9 cellular contexts compared by ENCODE assay signal in the genomic region with DNA sequence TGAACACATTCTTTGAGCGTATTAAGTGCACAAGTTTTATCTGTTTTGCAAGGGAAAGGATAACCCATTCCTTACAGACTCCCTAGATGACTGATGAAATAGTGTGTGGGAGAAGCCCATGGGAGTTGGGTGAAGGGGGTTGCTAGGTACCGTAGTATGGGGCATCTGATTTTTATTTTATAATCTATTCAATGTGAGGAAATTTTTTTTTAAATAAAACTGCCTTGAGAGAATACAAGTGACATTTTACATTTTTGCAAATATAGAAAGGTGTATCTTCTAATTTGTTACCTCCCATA. TPM values are rescaled to one million over a fixed set of nuclear protein-coding genes. Genes with fewer than 3 reads are reported as not detected.
DNase-seq lines count a peak whose midpoint lies in the region; ATAC-seq and TF ChIP-seq lines count a peak whose summit lies in the region.
"Had no signal": no experiment of that assay in that cellular context is flagged by ENCODE, and none has a peak within 500 bp of the region (broad histone marks: within the 10 kb centered on the region; RNA-seq: fewer than 3 reads in every experiment).

No MANE protein-coding gene starts in this region.

- H3K27ac ChIP-seq in BLaER1 (no peak overlapping the region), Karpas-422 (ENCODE audit: low read length) (peak overlapping the region; percentile 49; the same call in 1 of the 2 replicates)

- H3K36me3 Mint-ChIP-seq in chondrocyte (ENCODE audit: low read depth) (peaks cover 5% of the 10 kb centered on the region), naive B cell (peaks cover 0 to 13% of the 10 kb centered on the region in 2 donors)

- H3K79me2 ChIP-seq in Karpas-422 (ENCODE audit: low read length), result peaks cover 65% of the 10 kb centered on the region

- peak overlapping the region; percentile 90; the same call in 1 of the 2 replicates for H3K9ac ChIP-seq in BLaER1
- H3K9ac ChIP-seq in Karpas-422 (ENCODE audit: low read length), result peak overlapping the region; percentile 88

- peaks cover 8% of the 10 kb centered on the region; the same call in 1 of the 2 replicates for H3K9me3 ChIP-seq in BLaER1
- no peaks in the 10 kb centered on the region for H3K9me3 ChIP-seq in Karpas-422 (ENCODE audit: low read length)

- H2AFZ ChIP-seq in Karpas-422 (ENCODE audit: low read length), result no peak overlapping the region

- H3K4me2 ChIP-seq in BLaER1 (peak overlapping the region; percentile 82), Karpas-422 (ENCODE audit: low read depth, low read length, poor library complexity, severe bottlenecking) (peak overlapping the region; percentile 94)

- H3K27me3 ChIP-seq in BLaER1 (no peaks in the 10 kb centered on the region), Karpas-422 (ENCODE audit: low read length) (no peaks in the 10 kb centered on the region)

- H3K27me3 Mint-ChIP-seq in chondrocyte (ENCODE audit: low read depth) (no peaks in the 10 kb centered on the region), naive B cell (no peaks in the 10 kb centered on the region)

- H3K4me3 ChIP-seq in BLaER1 (peak overlapping the region; percentile 92), Karpas-422 (ENCODE audit: low read length) (peak overlapping the region; percentile 90)

- H4K20me1 ChIP-seq in BLaER1 (peaks cover 63% of the 10 kb centered on the region), Karpas-422 (ENCODE audit: insufficient read depth, low read depth, low read length) (0 out of 2 replicates have a peak, but pooled peaks cover 3% of the 10 kb centered on the region)

- H3K9me2 ChIP-seq in Karpas-422 (replicated peaks; ENCODE audit: insufficient read depth, low read length), result no peaks in the 10 kb centered on the region

- peaks cover 21% of the 10 kb centered on the region; the same call in 1 of the 2 replicates for H3K36me3 ChIP-seq in BLaER1
- peaks cover 4% of the 10 kb centered on the region; the same call in 1 of the 2 replicates for H3K36me3 ChIP-seq in Karpas-422 (ENCODE audit: insufficient read depth, low read length)

- ATAC-seq in naive B cell (ENCODE audit: low read depth in 2 of 2), result no peak
- no peak for ATAC-seq in GM21360 (IDR thresholded peaks at IDR 0.05; ENCODE audit: unreplicated experiment)
- no peak for ATAC-seq in HG02642 (IDR thresholded peaks at IDR 0.05; ENCODE audit: poor library complexity, unreplicated experiment)

- H3K4me1 Mint-ChIP-seq in chondrocyte (ENCODE audit: low read depth) (peaks cover 49% of the 10 kb centered on the region), naive B cell (peaks cover 34 to 48% (median 38%) of the 10 kb centered on the region in 3 donors)

- no peak for TF ChIP-seq CTCF in chondrocyte (IDR thresholded peaks at IDR 0.05)

- H3K4me1 ChIP-seq in BLaER1, result peaks cover 37% of the 10 kb centered on the region
- peaks cover 20% of the 10 kb centered on the region for H3K4me1 ChIP-seq in Karpas-422 (ENCODE audit: low read length)

- DNase-seq in Karpas-422 (no peak), chondrocyte (ENCODE audit: low spot score) (no peak), naive B cell (no peak), SIG-M5 (lab: John Stamatoyannopoulos, UW) (no peak)
- no peak for DNase-seq in stimulated activated CD4-positive, alpha-beta T cell treated with anti-CD3 and anti-CD28 coated beads, Interleukin-2, amount 100 ng/mL, for 24 hours
- DNase-seq: NCI-H1048 had no signal

- H3K4me3 Mint-ChIP-seq in chondrocyte (ENCODE audit: unreplicated experiment) (peak overlapping the region; percentile 81), naive B cell (peak overlapping the region; percentile 47 to 98 (median 95))

- H3K27ac Mint-ChIP-seq in chondrocyte (ENCODE audit: unreplicated experiment), result peak overlapping the region; percentile 100
- H3K27ac Mint-ChIP-seq in naive B cell, result peak overlapping the region in 4 of 6 donors; percentile 98 to 99 (median 99)

- no peaks in the 10 kb centered on the region for H3K9me3 Mint-ChIP-seq in chondrocyte (ENCODE audit: low read depth)
- H3K9me3 Mint-ChIP-seq in naive B cell, result no peaks in the 10 kb centered on the region

RNA-seq across cellular contexts. Expression of a gene that starts 1.4 kb away (rescaled TPM):
- total RNA-seq in Karpas-422 (2014; rRNA removed; shearing (Covaris generic); ENCODE audit: low replicate concordance), result 46.4 and 65.7 TPM in 2 replicates
- 26.2 to 32.8 TPM (median 26.7 TPM) in 3 replicates for total RNA-seq in chondrocyte
- polyA plus RNA-seq in naive B cell (ENCODE audit: low read depth in 6 of 6), result 10 to 100 TPM in 5 of 6 donors, 1 to 10 TPM in 1; 9.2 to 25.8 (median 16.1) TPM

RNA-seq across cellular contexts. Expression of a gene that starts 15.7 kb away (rescaled TPM):
- total RNA-seq in Karpas-422 (2014; rRNA removed; shearing (Covaris generic); ENCODE audit: low replicate concordance), result 0.22 and 0.71 TPM in 2 replicates
- total RNA-seq in chondrocyte, result 3.8 to 6.1 TPM (median 5.3 TPM) in 3 replicates
- polyA plus RNA-seq in naive B cell (ENCODE audit: low read depth in 6 of 6), result 1 to 10 TPM in 5 of 6 donors, under 1 TPM in 1; 0.79 to 2.4 (median 1.4) TPM
